ENCODE assay signal across 1 cellular context in the genomic region with DNA sequence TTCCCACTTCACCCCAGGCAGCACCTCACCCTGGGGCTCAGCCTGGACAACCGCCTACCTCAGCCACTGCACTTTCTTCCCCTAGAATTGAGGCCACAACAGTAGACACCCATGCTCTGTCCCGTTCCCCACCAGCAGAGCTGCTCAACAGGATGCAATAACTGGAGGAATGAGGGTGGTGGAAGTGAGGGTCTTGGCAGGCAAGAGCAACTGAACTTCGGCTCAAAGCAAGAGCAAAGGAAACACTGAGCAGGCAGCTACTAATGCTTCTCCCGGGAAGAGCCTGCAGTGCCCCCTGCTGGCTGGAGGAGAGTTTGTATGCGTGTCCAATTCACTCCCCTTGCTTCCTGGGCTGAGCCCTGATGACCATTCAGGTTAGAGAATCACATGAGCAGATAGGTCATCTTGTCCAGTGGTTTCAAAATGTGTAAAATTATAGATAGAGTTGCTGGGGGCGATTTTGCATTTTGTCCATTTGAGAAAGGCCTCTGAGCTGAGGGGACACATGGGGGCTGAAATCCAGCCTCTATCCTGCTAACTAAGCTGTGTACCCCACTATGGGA.
TF ChIP-seq lines count a peak whose summit lies in the region.

No MANE protein-coding gene starts in this region.

TF ChIP-seq in HEK293, 187 proteins besides CTCF, POLR2A, EP300 and RAD21 (continued from another document):
- TF ChIP-seq ZNF140 (tag by site-specific recombination; IDR thresholded peaks at IDR 0.05) (no peak), ZNF184 (tag by site-specific recombination; IDR thresholded peaks at IDR 0.05) (no peak), ZNF214 (tag by site-specific recombination; IDR thresholded peaks at IDR 0.05; ENCODE audit: borderline replicate concordance) (no peak), ZBTB7A (tag by site-specific recombination; IDR thresholded peaks at IDR 0.05; ENCODE audit: low read depth) (no peak), ZNF677 (tag by site-specific recombination; IDR thresholded peaks at IDR 0.05) (no peak), ZNF76 (tag by site-specific recombination; IDR thresholded peaks at IDR 0.05; ENCODE audit: borderline replicate concordance, low read depth) (no peak), TCF7L2 (IDR thresholded peaks at IDR 0.05; ENCODE audit: borderline replicate concordance, low read depth, low read length) (no peak), SP7 (tag by site-specific recombination; IDR thresholded peaks at IDR 0.05) (no peak)
- TF ChIP-seq, protein P1, sequence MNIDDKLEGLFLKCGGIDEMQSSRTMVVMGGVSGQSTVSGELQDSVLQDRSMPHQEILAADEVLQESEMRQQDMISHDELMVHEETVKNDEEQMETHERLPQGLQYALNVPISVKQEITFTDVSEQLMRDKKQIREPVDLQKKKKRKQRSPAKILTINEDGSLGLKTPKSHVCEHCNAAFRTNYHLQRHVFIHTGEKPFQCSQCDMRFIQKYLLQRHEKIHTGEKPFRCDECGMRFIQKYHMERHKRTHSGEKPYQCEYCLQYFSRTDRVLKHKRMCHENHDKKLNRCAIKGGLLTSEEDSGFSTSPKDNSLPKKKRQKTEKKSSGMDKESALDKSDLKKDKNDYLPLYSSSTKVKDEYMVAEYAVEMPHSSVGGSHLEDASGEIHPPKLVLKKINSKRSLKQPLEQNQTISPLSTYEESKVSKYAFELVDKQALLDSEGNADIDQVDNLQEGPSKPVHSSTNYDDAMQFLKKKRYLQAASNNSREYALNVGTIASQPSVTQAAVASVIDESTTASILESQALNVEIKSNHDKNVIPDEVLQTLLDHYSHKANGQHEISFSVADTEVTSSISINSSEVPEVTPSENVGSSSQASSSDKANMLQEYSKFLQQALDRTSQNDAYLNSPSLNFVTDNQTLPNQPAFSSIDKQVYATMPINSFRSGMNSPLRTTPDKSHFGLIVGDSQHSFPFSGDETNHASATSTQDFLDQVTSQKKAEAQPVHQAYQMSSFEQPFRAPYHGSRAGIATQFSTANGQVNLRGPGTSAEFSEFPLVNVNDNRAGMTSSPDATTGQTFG (tag by site-specific recombination; IDR thresholded peaks at IDR 0.05; ENCODE audit: borderline replicate concordance): no peak
- TF ChIP-seq, protein P2, sequence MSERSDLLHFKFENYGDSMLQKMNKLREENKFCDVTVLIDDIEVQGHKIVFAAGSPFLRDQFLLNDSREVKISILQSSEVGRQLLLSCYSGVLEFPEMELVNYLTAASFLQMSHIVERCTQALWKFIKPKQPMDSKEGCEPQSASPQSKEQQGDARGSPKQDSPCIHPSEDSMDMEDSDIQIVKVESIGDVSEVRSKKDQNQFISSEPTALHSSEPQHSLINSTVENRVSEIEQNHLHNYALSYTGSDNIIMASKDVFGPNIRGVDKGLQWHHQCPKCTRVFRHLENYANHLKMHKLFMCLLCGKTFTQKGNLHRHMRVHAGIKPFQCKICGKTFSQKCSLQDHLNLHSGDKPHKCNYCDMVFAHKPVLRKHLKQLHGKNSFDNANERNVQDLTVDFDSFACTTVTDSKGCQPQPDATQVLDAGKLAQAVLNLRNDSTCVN (tag by site-specific recombination; optimal IDR thresholded peaks at IDR 0.05): no peak
